ENCODE assay signal across 30 cellular contexts in genomic region chr9:90783964-90784363, GRCh38. TPM values are rescaled to one million over a fixed set of nuclear protein-coding genes. Genes with fewer than 3 reads are reported as not detected.
"Had no signal": no experiment of that assay in that cellular context is flagged by ENCODE, and none has a peak within 500 bp of the region (broad histone marks: within the 10 kb centered on the region; RNA-seq: fewer than 3 reads in every experiment).

No MANE protein-coding gene starts in this region.

- H3K27ac ChIP-seq: colonic mucosa, esophagus muscularis mucosa, foreskin keratinocyte, heart right ventricle, left lung, neural progenitor cell, ovary, sigmoid colon, thyroid gland, vagina had no signal

- H3K36me3 Mint-ChIP-seq: naive thymus-derived CD4-positive, alpha-beta T cell; neural progenitor cell; stimulated activated naive B cell treated with anti-CD40 and anti-IgM and Interleukin-4, amounts not matched to agents 10 μg/mL and 1 μg/mL and 100 μg/mL, for 72 hours had no signal

- H3K27me3 Mint-ChIP-seq: dendritic cell treated with granulocyte-macrophage colony-stimulating factor and Interleukin-4, amounts not matched to agents 40 ng/mL and 50 ng/mL, for 4 days; progenitor cell of endocrine pancreas; stimulated activated naive B cell treated with anti-CD40 and anti-IgM and Interleukin-4, amounts not matched to agents 10 μg/mL and 1 μg/mL and 100 μg/mL, for 72 hours had no signal

- FAIRE-seq: endothelial cell of umbilical vein, islet of Langerhans had no signal

- H3K36me3 ChIP-seq: colonic mucosa, esophagus muscularis mucosa, heart right ventricle, left lung, neural progenitor cell, ovary, sigmoid colon, spleen, thyroid gland, vagina had no signal

- H3K4me1 ChIP-seq: colonic mucosa, left lung, neural progenitor cell, sigmoid colon, thyroid gland, vagina had no signal

- H3K27me3 ChIP-seq: colonic mucosa, foreskin keratinocyte, neural progenitor cell, ovary, spleen, thyroid gland, vagina had no signal

- DNase-seq: colonic mucosa; effector CD8-positive, alpha-beta T cell; foreskin keratinocyte; glutamatergic neuron; heart right ventricle; hippocampal formation; left cardiac atrium; left lung; mammary epithelial cell; midbrain; naive thymus-derived CD4-positive, alpha-beta T cell; occipital lobe; ovary; sigmoid colon; spleen; stimulated activated CD4-positive, alpha-beta T cell treated with anti-CD3 and anti-CD28 coated beads, Interleukin-4, amount 100 ng/mL, for 4 hours; stimulated activated naive B cell treated with anti-CD40 and anti-IgM and Interleukin-4, amounts not matched to agents 10 μg/mL and 1 μg/mL and 100 μg/mL, for 72 hours; stimulated activated naive CD8-positive, alpha-beta T cell treated with anti-CD3 and anti-CD28 coated beads, Interleukin-15, amount 100 ng/mL, for 72 hours; thyroid gland; trophoblast cell had no signal

- H3K9me3 ChIP-seq: colonic mucosa, esophagus muscularis mucosa, heart right ventricle, left lung, ovary, sigmoid colon, spleen, thyroid gland, vagina had no signal

- H2AFZ ChIP-seq: neural progenitor cell had no signal

- ATAC-seq: foreskin keratinocyte; heart right ventricle; left cardiac atrium; left lung; naive thymus-derived CD4-positive, alpha-beta T cell; stimulated activated naive B cell treated with anti-CD40 and anti-IgM and Interleukin-4, amounts not matched to agents 10 μg/mL and 1 μg/mL and 100 μg/mL, for 72 hours; stimulated activated naive CD8-positive, alpha-beta T cell treated with anti-CD3 and anti-CD28 coated beads, Interleukin-15, amount 100 ng/mL, for 72 hours had no signal

- H3K4me3 ChIP-seq: colonic mucosa, esophagus muscularis mucosa, heart right ventricle, left lung, neural progenitor cell, ovary, sigmoid colon, spleen, thyroid gland, vagina had no signal

- H3K9me3 Mint-ChIP-seq: dendritic cell treated with granulocyte-macrophage colony-stimulating factor and Interleukin-4, amounts not matched to agents 40 ng/mL and 50 ng/mL, for 4 days; endodermal cell; nephron; neural progenitor cell; stimulated activated naive B cell treated with anti-CD40 and anti-IgM and Interleukin-4, amounts not matched to agents 10 μg/mL and 1 μg/mL and 100 μg/mL, for 72 hours; stimulated activated naive CD8-positive, alpha-beta T cell treated with anti-CD3 and anti-CD28 coated beads, Interleukin-15, amount 100 ng/mL, for 72 hours had no signal

- H3K9ac ChIP-seq: neural progenitor cell had no signal

- H3K27ac Mint-ChIP-seq: dendritic cell treated with granulocyte-macrophage colony-stimulating factor and Interleukin-4, amounts not matched to agents 40 ng/mL and 50 ng/mL, for 4 days; endodermal cell; naive thymus-derived CD4-positive, alpha-beta T cell; neural progenitor cell; stimulated activated naive B cell treated with anti-CD40 and anti-IgM and Interleukin-4, amounts not matched to agents 10 μg/mL and 1 μg/mL and 100 μg/mL, for 72 hours; stimulated activated naive CD8-positive, alpha-beta T cell treated with anti-CD3 and anti-CD28 coated beads, Interleukin-15, amount 100 ng/mL, for 72 hours had no signal

- H3K4me3 Mint-ChIP-seq: dendritic cell treated with granulocyte-macrophage colony-stimulating factor and Interleukin-4, amounts not matched to agents 40 ng/mL and 50 ng/mL, for 4 days; endodermal cell; naive thymus-derived CD4-positive, alpha-beta T cell; nephron; neural progenitor cell; stimulated activated naive B cell treated with anti-CD40 and anti-IgM and Interleukin-4, amounts not matched to agents 10 μg/mL and 1 μg/mL and 100 μg/mL, for 72 hours; stimulated activated naive CD8-positive, alpha-beta T cell treated with anti-CD3 and anti-CD28 coated beads, Interleukin-15, amount 100 ng/mL, for 72 hours had no signal

- H3K4me1 Mint-ChIP-seq: stimulated activated naive CD8-positive, alpha-beta T cell treated with anti-CD3 and anti-CD28 coated beads, Interleukin-15, amount 100 ng/mL, for 72 hours had no signal

- H3K4me2 ChIP-seq: neural progenitor cell had no signal

RNA-seq across cellular contexts. Expression of gene SYK, which starts 17.7 kb away (rescaled TPM):
- total RNA-seq: endothelial cell of umbilical vein, fibroblast of lung had no signal
- polyA plus RNA-seq: endothelial cell of umbilical vein, fibroblast of lung had no signal
